ENCODE assay signal across 15 cellular contexts in the genomic region with DNA sequence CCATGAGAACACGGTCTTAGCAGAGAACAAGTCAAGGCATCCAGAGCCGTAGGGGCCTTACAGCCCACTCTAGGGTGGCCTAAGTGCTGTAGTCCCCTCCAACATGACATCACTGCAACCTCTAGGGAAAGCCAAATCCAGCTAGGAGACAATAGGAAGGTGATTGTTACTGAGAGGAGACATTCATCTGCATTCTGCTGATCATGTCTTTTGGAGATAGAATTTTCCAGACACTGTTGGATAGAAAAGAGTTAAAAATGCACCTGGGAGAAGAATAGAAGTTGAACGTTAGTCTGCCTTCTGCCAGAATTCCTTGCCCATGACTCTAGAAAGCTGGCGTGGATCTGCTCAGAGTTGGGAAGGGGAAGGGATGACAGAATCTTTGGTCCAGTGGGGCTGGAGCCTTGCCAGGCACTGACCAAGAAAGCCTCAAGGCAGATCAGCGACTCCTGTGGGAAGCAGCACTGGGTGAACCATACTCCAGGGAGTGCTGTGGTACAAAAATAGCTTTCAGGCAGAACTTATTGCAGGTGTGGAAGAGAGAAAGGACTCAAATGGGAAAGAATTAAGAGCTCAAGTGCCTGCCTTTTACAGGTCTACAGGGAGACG. TPM values are rescaled to one million over a fixed set of nuclear protein-coding genes. Genes with fewer than 3 reads are reported as not detected.
DNase-seq lines count a peak whose midpoint lies in the region; ATAC-seq, FAIRE-seq and TF ChIP-seq lines count a peak whose summit lies in the region.
"Had no signal": no experiment of that assay in that cellular context is flagged by ENCODE, and none has a peak within 500 bp of the region (broad histone marks: within the 10 kb centered on the region; RNA-seq: fewer than 3 reads in every experiment).

No MANE protein-coding gene starts in this region.

- CTCF ChIA-PET in Panc1 (lab: Charles Lee): interaction anchor here (0.6 kb wide), 1 partner anchor 22 kb away, joined by 4 read pairs; no protein-coding TSS in a partner anchor

- peak; percentile 56; the same call in 1 of the 2 replicates for ATAC-seq in Panc1
- no peak for ATAC-seq in pancreas

- H3K4me1 Mint-ChIP-seq in osteocyte (ENCODE audit: unreplicated experiment): peaks cover 11% of the 10 kb centered on the region

- no peak overlapping the region for H3K27ac ChIP-seq in Panc1 (ENCODE audit: low read length)
- H3K27ac ChIP-seq in esophagus muscularis mucosa (replicated peaks in 1 of 4): no peak overlapping the region
- H3K27ac ChIP-seq in colonic mucosa: no peak overlapping the region
- H3K27ac ChIP-seq in pancreas: no peak overlapping the region

- no peak for TF ChIP-seq POLR2A in esophagus muscularis mucosa (IDR thresholded peaks at IDR 0.05; ENCODE audit: low read depth)

- H3K36me3 Mint-ChIP-seq in osteocyte (ENCODE audit: unreplicated experiment): no peaks in the 10 kb centered on the region

- no peak for TF ChIP-seq CTCF in Panc1 (IDR thresholded peaks at IDR 0.05)
- peak in 2 of 3 experiments; percentile 9 for TF ChIP-seq CTCF in esophagus muscularis mucosa (IDR thresholded peaks at IDR 0.05)
- peak; percentile 27 for TF ChIP-seq CTCF in osteocyte (IDR thresholded peaks at IDR 0.05)
- TF ChIP-seq CTCF in colonic mucosa (IDR thresholded peaks at IDR 0.05): no peak
- TF ChIP-seq CTCF in pancreas (IDR thresholded peaks at IDR 0.05): no peak

- H3K36me3 ChIP-seq in Panc1 (ENCODE audit: control insufficient read depth, insufficient read depth, low read length) (no peaks in the 10 kb centered on the region), esophagus muscularis mucosa (no peaks in the 10 kb centered on the region), colonic mucosa (no peaks in the 10 kb centered on the region), pancreas (no peaks in the 10 kb centered on the region)
- H3K36me3 ChIP-seq: HAP-1 had no signal

- FAIRE-seq in pancreas (lab: Jason Lieb, UNC): no peak
- FAIRE-seq: small intestine had no signal

- no peak overlapping the region for H3K4me3 Mint-ChIP-seq in osteocyte (ENCODE audit: unreplicated experiment)
- H3K4me3 Mint-ChIP-seq: activated naive CD4-positive, alpha-beta T cell treated with anti-CD3 and anti-CD28 coated beads for 36 hours had no signal

- no peak overlapping the region for H3K9ac ChIP-seq in colonic mucosa (ENCODE audit: low read depth in 2 of 2, low read length in 2 of 2)

- no peak for TF ChIP-seq EP300 in esophagus muscularis mucosa (IDR thresholded peaks at IDR 0.05)

- in situ Hi-C loops in Panc1 (cut with HindIII; ENCODE audit: low pct_unique_long_range_greater_than_20kb, low sequenced_read_pairs): no loop called here

- POLR2A ChIA-PET in Panc1 (lab: Charles Lee): no interaction called here

- H3K9me3 ChIP-seq in Panc1 (ENCODE audit: control insufficient read depth, insufficient read depth, low read depth, low read length): no peaks in the 10 kb centered on the region
- H3K9me3 ChIP-seq in esophagus muscularis mucosa: no peaks in the 10 kb centered on the region
- H3K9me3 ChIP-seq in colonic mucosa: no peaks in the 10 kb centered on the region
- no peaks in the 10 kb centered on the region for H3K9me3 ChIP-seq in pancreas
- H3K9me3 ChIP-seq: HAP-1 had no signal

- no peak overlapping the region for H3K4me3 ChIP-seq in Panc1 (ENCODE audit: low read depth in 2 of 2, low read length in 2 of 2)
- no peak overlapping the region for H3K4me3 ChIP-seq in esophagus muscularis mucosa
- no peak overlapping the region for H3K4me3 ChIP-seq in colonic mucosa
- H3K4me3 ChIP-seq in pancreas: no peak overlapping the region
- H3K4me3 ChIP-seq: HAP-1 had no signal

- WGBS in esophagus muscularis mucosa: 58% methylated on average over 4 of the region's 6 CpGs
- 53 to 59% methylated on average over 6 of the region's 6 CpGs for WGBS in pancreas, 2 donors

- H3K27me3 Mint-ChIP-seq in osteocyte (ENCODE audit: unreplicated experiment): peaks cover 10% of the 10 kb centered on the region

- BruUV-seq in Panc1 (replicated peaks; lab: Mats Ljungman, UMichigan): no TSS peak

- H3K4me1 ChIP-seq in Panc1 (ENCODE audit: control insufficient read depth, insufficient read depth, low read length) (no peaks in the 10 kb centered on the region), esophagus muscularis mucosa (peaks cover 0 to 3% (median 0%) of the 10 kb centered on the region in 4 donors), colonic mucosa (no peaks in the 10 kb centered on the region), pancreas (no peaks in the 10 kb centered on the region)
- H3K4me1 ChIP-seq: HAP-1 had no signal

- intact Hi-C loops in Panc1 (cut with micrococcal nuclease; ENCODE audit: unreplicated experiment): no loop called here
- intact Hi-C loops in esophagus muscularis mucosa (cut with DNase I): loop anchor here (5.0 kb wide), 1 partner anchor 134 kb away; the partner anchor contains the start of gene RPL32
- intact Hi-C loops in colonic mucosa (cut with DNase I): no loop called here
- intact Hi-C loops in pancreas (cut with DNase I): no loop called here

- H3K27ac Mint-ChIP-seq in osteocyte (ENCODE audit: unreplicated experiment): no peak overlapping the region
- H3K27ac Mint-ChIP-seq: activated naive CD4-positive, alpha-beta T cell treated with anti-CD3 and anti-CD28 coated beads for 36 hours had no signal

- H3K9me3 Mint-ChIP-seq in osteocyte (ENCODE audit: unreplicated experiment): no peaks in the 10 kb centered on the region
- H3K9me3 Mint-ChIP-seq: activated naive CD4-positive, alpha-beta T cell treated with anti-CD3 and anti-CD28 coated beads for 36 hours had no signal

- DNase-seq in Daoy (ENCODE audit: low read depth) (peak; percentile 52), Panc1 (ENCODE audit: low read depth, low spot score) (no peak), esophagus muscularis mucosa (ENCODE audit: extremely low spot score) (no peak), osteocyte (ENCODE audit: extremely low spot score, unreplicated experiment) (peak; percentile 88), colonic mucosa (no peak), pancreas (no peak), HPDE6-E6E7 (ENCODE audit: extremely low spot score) (no peak), COLO668 (lab: John Stamatoyannopoulos, UW; ENCODE audit: unreplicated experiment) (no peak)
- DNase-seq: activated CD4-positive, alpha-beta T cell treated with anti-CD3 and anti-CD28 coated beads for 1 hour; activated naive CD4-positive, alpha-beta T cell treated with anti-CD3 and anti-CD28 coated beads for 36 hours; DMS 273 treated with DMSO at 0.1 percent for 48 hours; NCI-H146; small intestine had no signal

- no peaks in the 10 kb centered on the region for H3K27me3 ChIP-seq in Panc1 (ENCODE audit: control insufficient read depth, insufficient read depth, low read length)
- no peaks in the 10 kb centered on the region for H3K27me3 ChIP-seq in esophagus muscularis mucosa
- H3K27me3 ChIP-seq in colonic mucosa: no peaks in the 10 kb centered on the region
- H3K27me3 ChIP-seq in pancreas: no peaks in the 10 kb centered on the region

RNA-seq across cellular contexts. Expression of gene RAF1, which starts 44.8 kb away (rescaled TPM):
- total RNA-seq in Daoy (2014; rRNA removed; shearing (Covaris generic)): 56.3 and 59.0 TPM in 2 replicates
- total RNA-seq in Panc1 (2021; ENCODE audit: unreplicated experiment): 68.8 TPM
- 41.5 TPM for polyA plus RNA-seq in Panc1 (2012; ENCODE audit: insufficient read length)
- 100 to 1,000 TPM; 113 to 153 (median 116) TPM for total RNA-seq in esophagus muscularis mucosa
- 87.3 and 90.3 TPM in 2 replicates for total RNA-seq in osteocyte
- total RNA-seq in colonic mucosa: 10 to 100 TPM; 66.1 to 79.5 TPM
- total RNA-seq in pancreas: 10 to 100 TPM; 33.7 to 46.9 (median 38.1) TPM
- 10 to 100 TPM; 29.1 to 45.8 TPM for polyA plus RNA-seq in pancreas

RNA-seq across cellular contexts. Expression of gene TMEM40, which starts 50.4 kb away (rescaled TPM):
- total RNA-seq in Daoy (2014; rRNA removed; shearing (Covaris generic)): not detected in 2 replicates
- total RNA-seq in Panc1 (2021; ENCODE audit: unreplicated experiment) (1.3 TPM), esophagus muscularis mucosa (not detected), osteocyte (2.0 and 2.4 TPM in 2 replicates), colonic mucosa (not detected), pancreas (not detected)
- 0.35 TPM for polyA plus RNA-seq in Panc1 (2012; ENCODE audit: insufficient read length)
- under 1 TPM in 1 of 2 donors, not detected in 1; 0.38 TPM for polyA plus RNA-seq in pancreas
- total RNA-seq: activated naive CD4-positive, alpha-beta T cell treated with anti-CD3 and anti-CD28 coated beads for 36 hours; mesenteric fat pad had no signal

Comparison
In these comparisons a context has a peak if more than half of its experiments do, and no peak if none do; other contexts are left out.
1. DNase-seq: peak in Daoy (single experiment) and osteocyte (single experiment); none in Panc1 (single experiment), esophagus muscularis mucosa (single experiment), colonic mucosa (single experiment), pancreas (0 of 6), HPDE6-E6E7 (single experiment) and COLO668 (single experiment).
2. CTCF ChIP-seq: peak in esophagus muscularis mucosa (2 of 3) and osteocyte (single experiment); none in Panc1 (single experiment), colonic mucosa (single experiment) and pancreas (0 of 4).